35 cellular contexts compared by ENCODE assay signal in the genomic region with DNA sequence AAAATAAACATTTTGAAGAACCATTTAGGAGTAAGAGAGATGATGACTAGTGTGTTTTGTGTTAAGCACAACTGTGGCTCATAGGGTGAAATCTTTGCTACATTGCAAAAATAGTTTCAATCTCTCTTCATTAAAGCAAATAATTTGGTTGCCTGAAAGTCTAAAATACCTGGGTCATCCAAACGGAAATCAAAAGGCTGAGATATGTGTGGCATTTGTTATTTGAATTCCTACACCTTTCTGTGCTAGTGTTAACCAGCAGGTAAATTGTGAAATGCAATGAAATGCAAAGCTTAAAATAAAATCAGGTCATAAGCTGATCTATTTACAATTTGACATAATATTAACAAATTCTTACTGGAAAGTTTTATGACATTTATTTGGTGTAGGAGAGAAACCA. TPM values are rescaled to one million over a fixed set of nuclear protein-coding genes. Genes with fewer than 3 reads are reported as not detected.
"Had no signal": no experiment of that assay in that cellular context is flagged by ENCODE, and none has a peak within 500 bp of the region (broad histone marks: within the 10 kb centered on the region; RNA-seq: fewer than 3 reads in every experiment).

No MANE protein-coding gene starts in this region.

- H3K36me3 Mint-ChIP-seq: activated CD4-positive, alpha-beta memory T cell treated with anti-CD3 and anti-CD28 coated beads for 36 hours; activated naive CD4-positive, alpha-beta T cell treated with anti-CD3 and anti-CD28 coated beads, Interleukin-2, amount 10 ng/mL, durations not matched to agents 7 days and 5 days; activated naive CD4-positive, alpha-beta T cell treated with anti-CD3 and anti-CD28 coated beads, Interleukin-2, amount 50 U/mL, for 24 hours; activated naive CD8-positive, alpha-beta T cell; activated naive CD8-positive, alpha-beta T cell treated with anti-CD3 and anti-CD28 coated beads, Interleukin-2, amount 10 ng/mL, durations not matched to agents 7 days and 5 days; brain had no signal

- H3K9me3 ChIP-seq: ascending aorta had no signal

- DNase-seq: activated B cell treated with CpG ODN at 0.5 μM for 24 hours; activated CD4-positive, alpha-beta memory T cell treated with anti-CD3 and anti-CD28 coated beads for 36 hours; activated CD4-positive, alpha-beta T cell treated with anti-CD3 and anti-CD28 coated beads for 4 hours; activated CD4-positive, alpha-beta T cell treated with anti-CD3 and anti-CD28 coated beads, Interleukin-2, amount 10 ng/mL, durations not matched to agents 24 days and 14 days; activated CD4-positive, alpha-beta T cell treated with anti-CD3 and anti-CD28 coated beads, Interleukin-2, amount 50 U/mL, for 1 hour; activated CD4-positive, alpha-beta T cell treated with anti-CD3 and anti-CD28 coated beads, Interleukin-2, amount 50 U/mL, for 4 hours; activated CD4-positive, CD25-positive, alpha-beta regulatory T cell treated with anti-CD3 and anti-CD28 coated beads, Interleukin-2, amount 50 U/mL, for 72 hours; activated CD8-positive, alpha-beta memory T cell treated with anti-CD3 and anti-CD28 coated beads, Interleukin-2, amount 50 U/mL, for 48 hours; activated CD8-positive, alpha-beta T cell treated with anti-CD3 and anti-CD28 coated beads for 36 hours; activated effector memory CD4-positive, alpha-beta T cell treated with Interleukin-2 at 50 U/mL for 16 hours; activated gamma-delta T cell; activated naive CD4-positive, alpha-beta T cell treated with anti-CD3 and anti-CD28 coated beads, Interleukin-2, amount 10 ng/mL, durations not matched to agents 7 days and 5 days; activated naive CD4-positive, alpha-beta T cell treated with Interleukin-2 at 50 U/mL for 16 hours; activated naive CD8-positive, alpha-beta T cell treated with anti-CD3 and anti-CD28 coated beads, Interleukin-2, amount 10 ng/mL, durations not matched to agents 7 days and 5 days; activated naive CD8-positive, alpha-beta T cell treated with anti-CD3 and anti-CD28 coated beads, Interleukin-2, amount 50 U/mL, for 24 hours; activated T-cell treated with anti-CD3 and anti-CD28 coated beads, Interleukin-2, amount 50 U/mL, for 24 hours; activated T-cell treated with anti-CD3 and anti-CD28 coated beads, Interleukin-2, amount 50 U/mL, for 48 hours; amygdala; anterior cingulate cortex; caudate nucleus; cerebellar nuclear complex; T-helper 1 cell; T-helper 2 cell; T-helper 9 cell had no signal

- H3K9me3 Mint-ChIP-seq: activated B cell treated with CpG ODN at 0.5 μM for 24 hours; activated CD4-positive, alpha-beta T cell treated with anti-CD3 and anti-CD28 coated beads, Interleukin-2, amount 10 ng/mL, durations not matched to agents 24 days and 14 days; activated CD8-positive, alpha-beta T cell treated with anti-CD3 and anti-CD28 coated beads for 36 hours; activated naive CD4-positive, alpha-beta T cell treated with anti-CD3 and anti-CD28 coated beads, Interleukin-2, amount 10 ng/mL, durations not matched to agents 7 days and 5 days; activated naive CD8-positive, alpha-beta T cell treated with anti-CD3 and anti-CD28 coated beads, Interleukin-2, amount 10 ng/mL, durations not matched to agents 7 days and 5 days; activated T-cell treated with anti-CD3 and anti-CD28 coated beads, Interleukin-2, amount 50 U/mL, for 24 hours; activated T-helper 2 cell treated with anti-CD3 and anti-CD28 coated beads, Interferon-gamma antibody, Interleukin-2, Interleukin-4, amounts not matched to agents 10 μg/mL and 5 μg/mL and 100 μg/mL, durations not matched to agents 14 hours and 24 hours and 36 hours; brain; T-helper 1 cell treated with Interleukin-12 subunit alpha and Interleukin-12 subunit beta and Interleukin-4 antibody, amounts not matched to agents 30 μg/mL and 1 μg/mL, for 36 hours; T-helper 2 cell treated with Interferon-gamma antibody and Interleukin-4, amounts not matched to agents 5 μg/mL and 100 μg/mL, for 36 hours had no signal

- H3K27me3 Mint-ChIP-seq: activated B cell treated with CpG ODN at 0.5 μM for 24 hours; activated CD4-positive, alpha-beta memory T cell treated with anti-CD3 and anti-CD28 coated beads for 36 hours; activated CD4-positive, alpha-beta T cell treated with anti-CD3 and anti-CD28 coated beads, Interleukin-2, amount 10 ng/mL, durations not matched to agents 24 days and 14 days; activated CD8-positive, alpha-beta T cell treated with anti-CD3 and anti-CD28 coated beads for 36 hours; activated naive CD4-positive, alpha-beta T cell treated with anti-CD3 and anti-CD28 coated beads, Interleukin-2, amount 10 ng/mL, durations not matched to agents 7 days and 5 days; activated naive CD4-positive, alpha-beta T cell treated with anti-CD3 and anti-CD28 coated beads, Interleukin-2, amount 50 U/mL, for 24 hours; activated naive CD8-positive, alpha-beta T cell; activated naive CD8-positive, alpha-beta T cell treated with anti-CD3 and anti-CD28 coated beads, Interleukin-2, amount 10 ng/mL, durations not matched to agents 7 days and 5 days; activated naive CD8-positive, alpha-beta T cell treated with anti-CD3 and anti-CD28 coated beads, Interleukin-2, amount 50 U/mL, for 24 hours; activated T-cell treated with anti-CD3 and anti-CD28 coated beads, Interleukin-2, amount 50 U/mL, for 24 hours; central memory CD8-positive, alpha-beta T cell had no signal

- H3K4me3 Mint-ChIP-seq: activated B cell treated with CpG ODN at 0.5 μM for 24 hours; activated CD4-positive, alpha-beta memory T cell treated with anti-CD3 and anti-CD28 coated beads for 36 hours; activated CD4-positive, alpha-beta T cell treated with anti-CD3 and anti-CD28 coated beads, Interleukin-2, amount 10 ng/mL, durations not matched to agents 24 days and 14 days; activated CD8-positive, alpha-beta T cell treated with anti-CD3 and anti-CD28 coated beads for 36 hours; activated naive CD4-positive, alpha-beta T cell treated with anti-CD3 and anti-CD28 coated beads, Interleukin-2, amount 10 ng/mL, durations not matched to agents 7 days and 5 days; activated naive CD4-positive, alpha-beta T cell treated with anti-CD3 and anti-CD28 coated beads, Interleukin-2, amount 50 U/mL, for 24 hours; activated naive CD8-positive, alpha-beta T cell; activated naive CD8-positive, alpha-beta T cell treated with anti-CD3 and anti-CD28 coated beads, Interleukin-2, amount 10 ng/mL, durations not matched to agents 7 days and 5 days; activated naive CD8-positive, alpha-beta T cell treated with anti-CD3 and anti-CD28 coated beads, Interleukin-2, amount 50 U/mL, for 24 hours; activated T-cell treated with anti-CD3 and anti-CD28 coated beads, Interleukin-2, amount 50 U/mL, for 24 hours; brain; central memory CD8-positive, alpha-beta T cell; T-helper 1 cell treated with Interleukin-12 subunit alpha and Interleukin-12 subunit beta and Interleukin-4 antibody, amounts not matched to agents 30 μg/mL and 1 μg/mL, for 36 hours; T-helper 2 cell treated with Interferon-gamma antibody and Interleukin-4, amounts not matched to agents 5 μg/mL and 100 μg/mL, for 36 hours had no signal

- H3K36me3 ChIP-seq: ascending aorta, cardiac muscle cell had no signal

- H3K4me1 ChIP-seq: ascending aorta had no signal

- H3K27ac ChIP-seq: ascending aorta, cardiac muscle cell, VCaP had no signal

- H3K4me3 ChIP-seq: ascending aorta, cardiac muscle cell had no signal

- ATAC-seq: activated CD8-positive, alpha-beta T cell treated with anti-CD3 and anti-CD28 coated beads for 36 hours; activated naive CD8-positive, alpha-beta T cell treated with anti-CD3 and anti-CD28 coated beads, Interleukin-2, amount 50 U/mL, for 24 hours had no signal

- H3K27ac Mint-ChIP-seq: activated B cell treated with CpG ODN at 0.5 μM for 24 hours; activated CD4-positive, alpha-beta memory T cell treated with anti-CD3 and anti-CD28 coated beads for 36 hours; activated CD4-positive, alpha-beta T cell treated with anti-CD3 and anti-CD28 coated beads, Interleukin-2, amount 10 ng/mL, durations not matched to agents 24 days and 14 days; activated CD8-positive, alpha-beta T cell treated with anti-CD3 and anti-CD28 coated beads for 36 hours; activated naive CD4-positive, alpha-beta T cell treated with anti-CD3 and anti-CD28 coated beads, Interleukin-2, amount 10 ng/mL, durations not matched to agents 7 days and 5 days; activated naive CD4-positive, alpha-beta T cell treated with anti-CD3 and anti-CD28 coated beads, Interleukin-2, amount 50 U/mL, for 24 hours; activated naive CD8-positive, alpha-beta T cell; activated naive CD8-positive, alpha-beta T cell treated with anti-CD3 and anti-CD28 coated beads, Interleukin-2, amount 10 ng/mL, durations not matched to agents 7 days and 5 days; activated naive CD8-positive, alpha-beta T cell treated with anti-CD3 and anti-CD28 coated beads, Interleukin-2, amount 50 U/mL, for 24 hours; activated T-cell treated with anti-CD3 and anti-CD28 coated beads, Interleukin-2, amount 50 U/mL, for 24 hours; activated T-helper 2 cell treated with anti-CD3 and anti-CD28 coated beads, Interferon-gamma antibody, Interleukin-2, Interleukin-4, amounts not matched to agents 10 μg/mL and 5 μg/mL and 100 μg/mL, durations not matched to agents 14 hours and 24 hours and 36 hours; brain; T-helper 1 cell treated with Interleukin-12 subunit alpha and Interleukin-12 subunit beta and Interleukin-4 antibody, amounts not matched to agents 30 μg/mL and 1 μg/mL, for 36 hours; T-helper 2 cell treated with Interferon-gamma antibody and Interleukin-4, amounts not matched to agents 5 μg/mL and 100 μg/mL, for 36 hours had no signal

- H3K4me1 Mint-ChIP-seq: activated B cell treated with CpG ODN at 0.5 μM for 24 hours; activated CD4-positive, alpha-beta T cell treated with anti-CD3 and anti-CD28 coated beads, Interleukin-2, amount 10 ng/mL, durations not matched to agents 24 days and 14 days; activated naive CD4-positive, alpha-beta T cell treated with anti-CD3 and anti-CD28 coated beads, Interleukin-2, amount 10 ng/mL, durations not matched to agents 7 days and 5 days; activated naive CD4-positive, alpha-beta T cell treated with anti-CD3 and anti-CD28 coated beads, Interleukin-2, amount 50 U/mL, for 24 hours; activated naive CD8-positive, alpha-beta T cell treated with anti-CD3 and anti-CD28 coated beads, Interleukin-2, amount 10 ng/mL, durations not matched to agents 7 days and 5 days; activated naive CD8-positive, alpha-beta T cell treated with anti-CD3 and anti-CD28 coated beads, Interleukin-2, amount 50 U/mL, for 24 hours; brain; central memory CD8-positive, alpha-beta T cell had no signal

- H3K27me3 ChIP-seq: ascending aorta, cardiac muscle cell had no signal

RNA-seq across cellular contexts. Expression of gene SEMA3E, which starts 40.9 kb away (rescaled TPM):
- total RNA-seq: activated B cell treated with CpG ODN at 0.5 μM for 24 hours; activated CD4-positive, alpha-beta memory T cell treated with anti-CD3 and anti-CD28 coated beads for 36 hours; activated CD4-positive, alpha-beta T cell treated with anti-CD3 and anti-CD28 coated beads, Interleukin-2, amount 10 ng/mL, durations not matched to agents 24 days and 14 days; activated CD8-positive, alpha-beta memory T cell treated with anti-CD3 and anti-CD28 coated beads for 36 hours; activated CD8-positive, alpha-beta T cell treated with anti-CD3 and anti-CD28 coated beads for 36 hours; activated naive CD8-positive, alpha-beta T cell treated with anti-CD3 and anti-CD28 coated beads, Interleukin-2, amount 10 ng/mL, durations not matched to agents 7 days and 5 days; activated T-helper 2 cell treated with anti-CD3 and anti-CD28 coated beads, Interferon-gamma antibody, Interleukin-2, Interleukin-4, amounts not matched to agents 10 μg/mL and 5 μg/mL and 100 μg/mL, durations not matched to agents 14 hours and 24 hours and 36 hours had no signal
